In genomic region chr1:234315091-234315541, GRCh38 we compare ENCODE assay signal across 9 cellular contexts. TPM values are rescaled to one million over a fixed set of nuclear protein-coding genes. Genes with fewer than 3 reads are reported as not detected.
DNase-seq lines count a peak whose midpoint lies in the region; ATAC-seq and TF ChIP-seq lines count a peak whose summit lies in the region.
"Had no signal": no experiment of that assay in that cellular context is flagged by ENCODE, and none has a peak within 500 bp of the region (broad histone marks: within the 10 kb centered on the region; RNA-seq: fewer than 3 reads in every experiment).

No MANE protein-coding gene starts in this region.

- no peak overlapping the region for H3K4me3 ChIP-seq in fibroblast of villous mesenchyme (ENCODE audit: low read depth, low read length)

- peak; percentile 56 for ATAC-seq in HG02610 (IDR thresholded peaks at IDR 0.05; ENCODE audit: unreplicated experiment)
- ATAC-seq in HG03135 (IDR thresholded peaks at IDR 0.05; ENCODE audit: unreplicated experiment), result no peak
- no peak for ATAC-seq in HG03039 (IDR thresholded peaks at IDR 0.05; ENCODE audit: unreplicated experiment)
- ATAC-seq: Right ventricle myocardium inferior had no signal

- DNase-seq in CD1c-positive myeloid dendritic cell (ENCODE audit: extremely low spot score) (peak; percentile 59), fibroblast of villous mesenchyme (ENCODE audit: low read depth) (peak; percentile 7), HuH-7.5 (ENCODE audit: low spot score) (no peak), NCI-H1694 (lab: John Stamatoyannopoulos, UW) (no peak)
- DNase-seq in activated CD4-positive, alpha-beta T cell treated with anti-CD3 and anti-CD28 coated beads for 48 hours, result peak; percentile 34

- TF ChIP-seq CTCF in fibroblast of villous mesenchyme (IDR thresholded peaks at IDR 0.05; ENCODE audit: insufficient read depth, low read depth, low read length), result no peak

RNA-seq across cellular contexts. Expression of gene COA6, which starts 58.1 kb away (rescaled TPM):
- total RNA-seq in fibroblast of villous mesenchyme, result 20.3 and 22.0 TPM in 2 replicates

Comparison
In these comparisons a context has a peak if more than half of its experiments do, and no peak if none do; other contexts are left out.
1. DNase-seq: peak in CD1c-positive myeloid dendritic cell (single experiment), activated CD4-positive, alpha-beta T cell treated with anti-CD3 and anti-CD28 coated beads for 48 hours (single experiment) and fibroblast of villous mesenchyme (single experiment); none in HuH-7.5 (single experiment) and NCI-H1694 (single experiment).